Comparison of ENCODE assay signal across 21 cellular contexts in the genomic region with DNA sequence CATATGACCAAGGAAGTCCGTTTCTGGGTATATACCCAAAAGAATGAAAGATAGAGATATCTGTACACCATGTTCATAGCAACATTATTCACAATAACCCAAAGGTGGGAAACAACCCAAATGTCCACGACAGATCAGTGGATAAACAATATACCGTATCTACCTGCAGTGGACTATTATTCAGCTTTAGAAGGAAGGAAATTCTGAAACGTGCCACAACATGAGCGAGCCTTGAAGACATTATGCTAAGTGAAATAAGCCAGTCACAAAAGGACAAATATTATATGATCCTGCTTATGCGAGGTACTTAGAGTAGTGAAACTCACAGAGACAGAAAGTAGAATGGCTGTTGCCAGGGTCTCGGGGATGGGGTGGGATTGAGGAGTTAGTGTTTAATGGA.
A peak's percentile ranks its signal among the peaks of the same experiment; 100 is the strongest.
DNase-seq lines count a peak whose midpoint lies in the region; ATAC-seq, FAIRE-seq and TF ChIP-seq lines count a peak whose summit lies in the region.
"Had no signal": no experiment of that assay in that cellular context is flagged by ENCODE, and none has a peak within 500 bp of the region (broad histone marks: within the 10 kb centered on the region; RNA-seq: fewer than 3 reads in every experiment).

No MANE protein-coding gene starts in this region.

- FAIRE-seq in keratinocyte (lab: Jason Lieb, UNC): peak; percentile 73
- FAIRE-seq: A549, D721Med, G401.6, GM12891, GM19239 had no signal

- H3K4me2 ChIP-seq in keratinocyte (ENCODE audit: control insufficient read depth, extremely low read depth, insufficient read depth, low read depth, low read length): peak overlapping the region; percentile 1
- H3K4me2 ChIP-seq: A549 had no signal

- H3K4me3 Mint-ChIP-seq in T-helper 17 cell: no peak overlapping the region
- H3K4me3 Mint-ChIP-seq: B cell; CD4-positive, alpha-beta T cell; CD8-positive, alpha-beta T cell had no signal

- DNase-seq in T-helper 17 cell (no peak), epithelial cell of esophagus (ENCODE audit: low read depth) (peak; percentile 58), keratinocyte (ENCODE audit: low read depth, low spot score) (no peak), NCI-H146 (lab: John Stamatoyannopoulos, UW) (no peak), NCI-H1048 (lab: John Stamatoyannopoulos, UW) (no peak)
- DNase-seq: AML-193; Caco-2; Calu3; CD4-positive, alpha-beta T cell; CD8-positive, alpha-beta T cell; DMS79 treated with DMSO at 0.1 percent for 48 hours; GF-D8 had no signal

- no peaks in the 10 kb centered on the region for H3K79me2 ChIP-seq in keratinocyte (ENCODE audit: control insufficient read depth, insufficient read depth, low read length)

- H3K9ac ChIP-seq in keratinocyte (ENCODE audit: control insufficient read depth, extremely low read depth, insufficient read depth, low read length): no peak overlapping the region
- H3K9ac ChIP-seq: BLaER1 treated with 17β-estradiol and CSF1 and Interleukin-3, amounts not matched to agents 10 nM and 100 nM had no signal

- H3K4me1 ChIP-seq in keratinocyte (ENCODE audit: control insufficient read depth, extremely low read depth, insufficient read depth, low read length): peaks cover 27% of the 10 kb centered on the region

- H3K9me3 ChIP-seq in T-helper 17 cell (ENCODE audit: control insufficient read depth, low read length, poor library complexity, severe bottlenecking) (no peaks in the 10 kb centered on the region), keratinocyte (ENCODE audit: control insufficient read depth, low read depth, low read length) (no peaks in the 10 kb centered on the region)
- H3K9me3 ChIP-seq: A549; BLaER1 treated with 17β-estradiol and CSF1 and Interleukin-3, amounts not matched to agents 10 nM and 100 nM; Caco-2 had no signal

- no peak overlapping the region for H3K4me3 ChIP-seq in epithelial cell of esophagus (ENCODE audit: low read length)
- no peak overlapping the region for H3K4me3 ChIP-seq in keratinocyte (ENCODE audit: control insufficient read depth in 2 of 3, extremely low read depth in 1 of 3, insufficient read depth in 2 of 3, low read depth in 1 of 3, low read length in 3 of 3)
- H3K4me3 ChIP-seq: A549; BLaER1 treated with 17β-estradiol and CSF1 and Interleukin-3, amounts not matched to agents 10 nM and 100 nM had no signal

- H3K9me1 ChIP-seq in keratinocyte (ENCODE audit: control insufficient read depth, extremely low read depth, insufficient read depth, low read length): no peaks in the 10 kb centered on the region

- no peaks in the 10 kb centered on the region for H3K27me3 Mint-ChIP-seq in T-helper 17 cell
- H3K27me3 Mint-ChIP-seq: CD4-positive, alpha-beta T cell had no signal

- H3K36me3 Mint-ChIP-seq in T-helper 17 cell (ENCODE audit: low read depth): peaks cover 6% of the 10 kb centered on the region
- H3K36me3 Mint-ChIP-seq: CD8-positive, alpha-beta T cell had no signal

- no peaks in the 10 kb centered on the region for H3K36me3 ChIP-seq in keratinocyte (ENCODE audit: control insufficient read depth in 2 of 2, extremely low read depth in 1 of 2, insufficient read depth in 2 of 2, low read length in 2 of 2)
- H3K36me3 ChIP-seq: BLaER1 treated with 17β-estradiol and CSF1 and Interleukin-3, amounts not matched to agents 10 nM and 100 nM had no signal

- H2AFZ ChIP-seq in keratinocyte (ENCODE audit: control insufficient read depth, low read length): no peak overlapping the region

- no peaks in the 10 kb centered on the region for H3K4me1 Mint-ChIP-seq in T-helper 17 cell
- H3K4me1 Mint-ChIP-seq: B cell had no signal

- no peaks in the 10 kb centered on the region for H4K20me1 ChIP-seq in keratinocyte (ENCODE audit: control insufficient read depth, extremely low read depth, insufficient read depth, low read length)
- H4K20me1 ChIP-seq: BLaER1 treated with 17β-estradiol and CSF1 and Interleukin-3, amounts not matched to agents 10 nM and 100 nM had no signal

- no peaks in the 10 kb centered on the region for H3K27me3 ChIP-seq in keratinocyte (ENCODE audit: control insufficient read depth, extremely low read depth, insufficient read depth, low read length)
- H3K27me3 ChIP-seq: BLaER1 treated with 17β-estradiol and CSF1 and Interleukin-3, amounts not matched to agents 10 nM and 100 nM had no signal

- TF ChIP-seq CTCF in epithelial cell of esophagus (IDR thresholded peaks at IDR 0.05; ENCODE audit: insufficient read depth, low read depth, low read length, missing control alignments) (no peak), keratinocyte (optimal IDR thresholded peaks at IDR 0.05 in 1 of 3, IDR thresholded peaks at IDR 0.05 in 1 of 3, conservative IDR thresholded peaks at IDR 0.05 in 1 of 3; ENCODE audit: extremely low read depth in 1 of 3, insufficient read depth in 2 of 3, low read length in 3 of 3) (no peak)

- H3K27ac ChIP-seq in keratinocyte (ENCODE audit: control insufficient read depth, insufficient read depth, low read length): no peak overlapping the region
- H3K27ac ChIP-seq: 22Rv1; A549; BLaER1 treated with 17β-estradiol and CSF1 and Interleukin-3, amounts not matched to agents 10 nM and 100 nM; C4-2B had no signal

- dilution Hi-C loops in keratinocyte (cut with MboI; ENCODE audit: extremely low pct_ligation_motif_present, low sequenced_read_pairs): no loop called here

- ATAC-seq in T-helper 17 cell: no peak
- ATAC-seq: A549; CD8-positive, alpha-beta T cell had no signal

- peak overlapping the region; percentile 3 for H3K27ac Mint-ChIP-seq in T-helper 17 cell
- H3K27ac Mint-ChIP-seq: B cell; CD4-positive, alpha-beta T cell; CD8-positive, alpha-beta T cell had no signal
